In genomic region chr5:151255621-151256286, GRCh38 we compare ENCODE assay signal across 1 cellular context.
TF ChIP-seq lines count a peak whose summit lies in the region.

No MANE protein-coding gene starts in this region.

TF ChIP-seq in HepG2, 621 proteins besides CTCF, POLR2A, EP300 and RAD21:
- no peak for TF ChIP-seq ZBTB33 (CRISPR knock-in tag; IDR thresholded peaks at IDR 0.05)
- TF ChIP-seq ZNF225 (CRISPR knock-in tag; IDR thresholded peaks at IDR 0.05) = no peak
- no peak for TF ChIP-seq ZNF354B (CRISPR knock-in tag; IDR thresholded peaks at IDR 0.05)
- no peak for TF ChIP-seq ZNF761 (CRISPR knock-in tag; conservative IDR thresholded peaks at IDR 0.05)
- no peak for TF ChIP-seq HMGA1 (CRISPR knock-in tag; conservative IDR thresholded peaks at IDR 0.05)
- no peak for TF ChIP-seq MAFK (conservative IDR thresholded peaks at IDR 0.05 in 1 of 2, IDR thresholded peaks at IDR 0.05 in 1 of 2; ENCODE audit: low read length in 2 of 2)
